1 cellular context compared by ENCODE assay signal in genomic region chr1:155934933-155935590, GRCh38.
TF ChIP-seq lines count a peak whose summit lies in the region.

No MANE protein-coding gene starts in this region.

TF ChIP-seq in endothelial cell of umbilical vein, 7 proteins besides CTCF, POLR2A, EP300 and RAD21:
- TF ChIP-seq GATA2 (IDR thresholded peaks at IDR 0.05; ENCODE audit: insufficient read depth, insufficient read length, low read depth, low read length) = no peak
- TF ChIP-seq JUN (IDR thresholded peaks at IDR 0.05; ENCODE audit: borderline replicate concordance, insufficient read depth, insufficient read length, low read depth) = no peak
- no peak for TF ChIP-seq MYC (IDR thresholded peaks at IDR 0.05; ENCODE audit: low read depth, low read length)
- TF ChIP-seq EZH2 (IDR thresholded peaks at IDR 0.05; ENCODE audit: borderline replicate concordance, low read depth, low read length, severe bottlenecking) = no peak
- TF ChIP-seq MAX (IDR thresholded peaks at IDR 0.05; ENCODE audit: insufficient read depth, insufficient read length) = no peak
- TF ChIP-seq POLR2AphosphoS5 (IDR thresholded peaks at IDR 0.05; ENCODE audit: insufficient read depth, low read depth, low read length) = no peak
- TF ChIP-seq FOS (IDR thresholded peaks at IDR 0.05; ENCODE audit: borderline replicate concordance, insufficient read depth, low read length) = no peak
TF ChIP-seq in endothelial cell of umbilical vein: peak in this region for 0.
